Comparison of ENCODE assay signal across 1 cellular context in the genomic region with DNA sequence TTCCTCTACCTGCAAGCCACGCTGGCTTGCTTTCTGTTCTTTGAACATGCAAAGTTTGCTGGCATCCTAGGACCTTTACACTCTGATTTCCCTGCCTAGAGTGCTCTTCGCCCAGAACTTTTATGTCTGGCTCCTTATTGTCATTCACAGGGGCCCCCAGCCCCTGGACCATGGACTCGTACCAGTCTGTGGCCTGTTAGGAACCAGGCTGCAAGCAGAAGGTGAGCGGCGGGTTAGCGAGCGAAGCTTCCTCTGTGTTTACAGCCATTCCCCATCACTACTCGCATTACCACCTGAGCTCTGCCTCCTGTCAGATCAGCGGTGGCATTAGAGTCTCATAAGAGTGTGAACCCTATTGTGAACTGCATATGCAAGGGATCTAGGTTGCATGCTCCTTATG.
TF ChIP-seq lines count a peak whose summit lies in the region.

No MANE protein-coding gene starts in this region.

TF ChIP-seq in HepG2, 621 proteins besides CTCF, POLR2A, EP300 and RAD21 (continued from another document):
- TF ChIP-seq, protein P1, sequence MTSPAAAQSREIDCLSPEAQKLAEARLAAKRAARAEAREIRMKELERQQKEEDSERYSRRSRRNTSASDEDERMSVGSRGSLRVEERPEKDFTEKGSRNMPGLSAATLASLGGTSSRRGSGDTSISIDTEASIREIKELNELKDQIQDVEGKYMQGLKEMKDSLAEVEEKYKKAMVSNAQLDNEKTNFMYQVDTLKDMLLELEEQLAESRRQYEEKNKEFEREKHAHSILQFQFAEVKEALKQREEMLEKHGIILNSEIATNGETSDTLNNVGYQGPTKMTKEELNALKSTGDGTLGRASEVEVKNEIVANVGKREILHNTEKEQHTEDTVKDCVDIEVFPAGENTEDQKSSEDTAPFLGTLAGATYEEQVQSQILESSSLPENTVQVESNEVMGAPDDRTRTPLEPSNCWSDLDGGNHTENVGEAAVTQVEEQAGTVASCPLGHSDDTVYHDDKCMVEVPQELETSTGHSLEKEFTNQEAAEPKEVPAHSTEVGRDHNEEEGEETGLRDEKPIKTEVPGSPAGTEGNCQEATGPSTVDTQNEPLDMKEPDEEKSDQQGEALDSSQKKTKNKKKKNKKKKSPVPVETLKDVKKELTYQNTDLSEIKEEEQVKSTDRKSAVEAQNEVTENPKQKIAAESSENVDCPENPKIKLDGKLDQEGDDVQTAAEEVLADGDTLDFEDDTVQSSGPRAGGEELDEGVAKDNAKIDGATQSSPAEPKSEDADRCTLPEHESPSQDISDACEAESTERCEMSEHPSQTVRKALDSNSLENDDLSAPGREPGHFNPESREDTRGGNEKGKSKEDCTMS (CRISPR knock-in tag; conservative IDR thresholded peaks at IDR 0.05) = no peak
- TF ChIP-seq ZNF788 (CRISPR knock-in tag; IDR thresholded peaks at IDR 0.05; ENCODE audit: borderline replicate concordance) (no peak), ZFP36L2 (CRISPR knock-in tag; IDR thresholded peaks at IDR 0.05) (no peak), LCORL (IDR thresholded peaks at IDR 0.05) (no peak), LCORL (CRISPR knock-in tag; IDR thresholded peaks at IDR 0.05) (no peak), SALL1 (CRISPR knock-in tag; IDR thresholded peaks at IDR 0.05) (peak; percentile 61; the same call in 1 of the 2 replicates), ZNF709 (CRISPR knock-in tag; IDR thresholded peaks at IDR 0.05) (no peak), ZNF589 (CRISPR knock-in tag; conservative IDR thresholded peaks at IDR 0.05) (no peak), ZNF510 (CRISPR knock-in tag; IDR thresholded peaks at IDR 0.05; ENCODE audit: low read depth) (no peak), ZNF136 (CRISPR knock-in tag; IDR thresholded peaks at IDR 0.05; ENCODE audit: low read depth) (no peak)
- TF ChIP-seq, protein P2, sequence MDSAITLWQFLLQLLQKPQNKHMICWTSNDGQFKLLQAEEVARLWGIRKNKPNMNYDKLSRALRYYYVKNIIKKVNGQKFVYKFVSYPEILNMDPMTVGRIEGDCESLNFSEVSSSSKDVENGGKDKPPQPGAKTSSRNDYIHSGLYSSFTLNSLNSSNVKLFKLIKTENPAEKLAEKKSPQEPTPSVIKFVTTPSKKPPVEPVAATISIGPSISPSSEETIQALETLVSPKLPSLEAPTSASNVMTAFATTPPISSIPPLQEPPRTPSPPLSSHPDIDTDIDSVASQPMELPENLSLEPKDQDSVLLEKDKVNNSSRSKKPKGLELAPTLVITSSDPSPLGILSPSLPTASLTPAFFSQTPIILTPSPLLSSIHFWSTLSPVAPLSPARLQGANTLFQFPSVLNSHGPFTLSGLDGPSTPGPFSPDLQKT (CRISPR knock-in tag; IDR thresholded peaks at IDR 0.05; ENCODE audit: borderline replicate concordance) = no peak
- TF ChIP-seq, protein P3, sequence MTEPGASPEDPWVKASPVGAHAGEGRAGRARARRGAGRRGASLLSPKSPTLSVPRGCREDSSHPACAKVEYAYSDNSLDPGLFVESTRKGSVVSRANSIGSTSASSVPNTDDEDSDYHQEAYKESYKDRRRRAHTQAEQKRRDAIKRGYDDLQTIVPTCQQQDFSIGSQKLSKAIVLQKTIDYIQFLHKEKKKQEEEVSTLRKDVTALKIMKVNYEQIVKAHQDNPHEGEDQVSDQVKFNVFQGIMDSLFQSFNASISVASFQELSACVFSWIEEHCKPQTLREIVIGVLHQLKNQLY (CRISPR knock-in tag; IDR thresholded peaks at IDR 0.05) = no peak
- TF ChIP-seq, protein P4, sequence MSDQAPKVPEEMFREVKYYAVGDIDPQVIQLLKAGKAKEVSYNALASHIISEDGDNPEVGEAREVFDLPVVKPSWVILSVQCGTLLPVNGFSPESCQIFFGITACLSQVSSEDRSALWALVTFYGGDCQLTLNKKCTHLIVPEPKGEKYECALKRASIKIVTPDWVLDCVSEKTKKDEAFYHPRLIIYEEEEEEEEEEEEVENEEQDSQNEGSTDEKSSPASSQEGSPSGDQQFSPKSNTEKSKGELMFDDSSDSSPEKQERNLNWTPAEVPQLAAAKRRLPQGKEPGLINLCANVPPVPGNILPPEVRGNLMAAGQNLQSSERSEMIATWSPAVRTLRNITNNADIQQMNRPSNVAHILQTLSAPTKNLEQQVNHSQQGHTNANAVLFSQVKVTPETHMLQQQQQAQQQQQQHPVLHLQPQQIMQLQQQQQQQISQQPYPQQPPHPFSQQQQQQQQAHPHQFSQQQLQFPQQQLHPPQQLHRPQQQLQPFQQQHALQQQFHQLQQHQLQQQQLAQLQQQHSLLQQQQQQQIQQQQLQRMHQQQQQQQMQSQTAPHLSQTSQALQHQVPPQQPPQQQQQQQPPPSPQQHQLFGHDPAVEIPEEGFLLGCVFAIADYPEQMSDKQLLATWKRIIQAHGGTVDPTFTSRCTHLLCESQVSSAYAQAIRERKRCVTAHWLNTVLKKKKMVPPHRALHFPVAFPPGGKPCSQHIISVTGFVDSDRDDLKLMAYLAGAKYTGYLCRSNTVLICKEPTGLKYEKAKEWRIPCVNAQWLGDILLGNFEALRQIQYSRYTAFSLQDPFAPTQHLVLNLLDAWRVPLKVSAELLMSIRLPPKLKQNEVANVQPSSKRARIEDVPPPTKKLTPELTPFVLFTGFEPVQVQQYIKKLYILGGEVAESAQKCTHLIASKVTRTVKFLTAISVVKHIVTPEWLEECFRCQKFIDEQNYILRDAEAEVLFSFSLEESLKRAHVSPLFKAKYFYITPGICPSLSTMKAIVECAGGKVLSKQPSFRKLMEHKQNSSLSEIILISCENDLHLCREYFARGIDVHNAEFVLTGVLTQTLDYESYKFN (CRISPR knock-in tag; conservative IDR thresholded peaks at IDR 0.05) = peak; percentile 78
- TF ChIP-seq, protein P5, sequence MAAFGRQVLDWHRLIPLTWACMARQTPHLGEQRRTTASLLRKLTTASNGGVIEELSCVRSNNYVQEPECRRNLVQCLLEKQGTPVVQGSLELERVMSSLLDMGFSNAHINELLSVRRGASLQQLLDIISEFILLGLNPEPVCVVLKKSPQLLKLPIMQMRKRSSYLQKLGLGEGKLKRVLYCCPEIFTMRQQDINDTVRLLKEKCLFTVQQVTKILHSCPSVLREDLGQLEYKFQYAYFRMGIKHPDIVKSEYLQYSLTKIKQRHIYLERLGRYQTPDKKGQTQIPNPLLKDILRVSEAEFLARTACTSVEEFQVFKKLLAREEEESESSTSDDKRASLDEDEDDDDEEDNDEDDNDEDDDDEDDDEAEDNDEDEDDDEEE (CRISPR knock-in tag; IDR thresholded peaks at IDR 0.05) = no peak
